ENCODE assay signal across 13 cellular contexts in the genomic region with DNA sequence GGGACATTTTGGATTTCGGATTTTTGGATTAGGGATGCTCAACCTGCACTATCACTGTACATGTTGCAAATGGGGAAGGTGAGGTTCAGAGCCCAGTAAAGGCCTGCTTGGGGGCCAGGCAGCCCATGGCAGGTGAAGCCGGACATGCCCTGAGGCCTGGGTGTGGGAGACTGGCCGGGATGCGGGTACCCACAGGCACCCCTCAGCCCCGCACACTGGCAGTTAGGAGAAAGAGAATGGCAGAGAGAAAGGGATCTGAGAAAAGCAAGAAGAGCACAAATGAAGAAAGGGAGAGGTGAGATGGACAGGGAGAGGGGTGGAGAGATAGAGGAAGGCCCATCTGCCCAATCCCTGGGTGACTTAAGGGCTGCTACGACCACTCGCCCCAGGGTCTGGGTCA. TPM values are rescaled to one million over a fixed set of nuclear protein-coding genes. Genes with fewer than 3 reads are reported as not detected.
"Had no signal": no experiment of that assay in that cellular context is flagged by ENCODE, and none has a peak within 500 bp of the region (broad histone marks: within the 10 kb centered on the region; RNA-seq: fewer than 3 reads in every experiment).

No MANE protein-coding gene starts in this region.

- ATAC-seq: psoas muscle had no signal

- DNase-seq: activated CD4-positive, alpha-beta T cell treated with anti-CD3 and anti-CD28 coated beads, Interleukin-2, amount 50 U/mL, for 1 hour; endodermal cell; glutamatergic neuron; immature natural killer cell; lower lobe of right lung; mucosa of descending colon; psoas muscle; stimulated activated CD4-positive, alpha-beta T cell treated with anti-CD3 and anti-CD28 coated beads, Interleukin-2, amount 100 ng/mL, for 48 hours; stimulated activated naive CD4-positive, alpha-beta T cell treated with Interleukin-2 at 50 U/mL for 16 hours had no signal

- H3K4me1 ChIP-seq: lower lobe of right lung, psoas muscle had no signal

- H3K27ac ChIP-seq: lower lobe of right lung, psoas muscle had no signal

- H3K4me3 ChIP-seq: lower lobe of right lung, mucosa of descending colon, psoas muscle had no signal

- H3K9me3 ChIP-seq: lower lobe of right lung, mucosa of descending colon, psoas muscle had no signal

- H3K36me3 ChIP-seq: lower lobe of right lung had no signal

RNA-seq across cellular contexts. Expression of a gene that starts 52.8 kb away (rescaled TPM):
- total RNA-seq: activated T-helper 2 cell treated with anti-CD3 and anti-CD28 coated beads, Interferon-gamma antibody, Interleukin-2, Interleukin-4, amounts not matched to agents 10 μg/mL and 5 μg/mL and 100 μg/mL, durations not matched to agents 14 hours and 24 hours and 36 hours; endodermal cell; mucosa of descending colon; omental fat pad; psoas muscle; T-helper 2 cell treated with Interferon-gamma antibody and Interleukin-4, amounts not matched to agents 100 ng/mL and 5 ng/mL, for 36 hours; temporal lobe had no signal
- polyA plus RNA-seq: immature natural killer cell had no signal
